Comparison of ENCODE assay signal across 18 cellular contexts in the genomic region with DNA sequence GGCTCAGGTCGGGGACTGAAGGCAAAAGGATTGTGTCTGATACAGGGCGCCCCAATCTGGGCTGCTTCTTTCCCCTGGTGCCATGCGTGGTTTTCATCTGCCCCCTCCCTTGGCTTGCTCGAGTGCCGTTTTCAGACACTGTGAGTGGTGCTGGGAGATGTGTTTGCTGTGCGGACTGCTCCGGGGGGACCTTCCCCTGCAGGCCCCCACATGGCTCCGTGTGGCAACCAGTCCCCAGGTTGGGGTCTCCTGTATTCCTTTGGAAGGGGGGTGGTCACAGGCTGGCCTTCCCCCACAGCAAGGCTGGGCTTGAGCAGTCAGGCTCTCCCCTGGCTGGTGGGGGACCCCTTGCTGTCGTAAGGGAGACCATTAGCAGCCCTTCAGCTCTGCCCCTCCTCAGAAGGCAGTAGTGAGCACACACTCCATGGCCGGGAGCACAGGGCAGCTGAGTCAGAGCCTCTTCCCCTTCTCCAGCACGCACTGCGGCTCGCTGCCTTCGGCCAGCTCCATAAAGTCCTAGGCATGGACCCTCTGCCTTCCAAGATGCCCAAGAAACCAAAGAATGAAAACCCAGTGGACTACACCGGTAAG. TPM values are rescaled to one million over a fixed set of nuclear protein-coding genes. Genes with fewer than 3 reads are reported as not detected.
DNase-seq lines count a peak whose midpoint lies in the region; ATAC-seq and TF ChIP-seq lines count a peak whose summit lies in the region.
"Had no signal": no experiment of that assay in that cellular context is flagged by ENCODE, and none has a peak within 500 bp of the region (broad histone marks: within the 10 kb centered on the region; RNA-seq: fewer than 3 reads in every experiment).

No MANE protein-coding gene starts in this region.

- H3K79me1 ChIP-seq in neuronal stem cell (ENCODE audit: low read depth, low read length) (peaks cover 36% of the 10 kb centered on the region), trophoblast cell (ENCODE audit: low read length) (no peaks in the 10 kb centered on the region)

- intact Hi-C loops in A673 (cut with micrococcal nuclease; ENCODE audit: unreplicated experiment): no loop called here

- no peaks in the 10 kb centered on the region for H3K4me1 Mint-ChIP-seq in GM23338
- no peaks in the 10 kb centered on the region for H3K4me1 Mint-ChIP-seq in central memory CD8-positive, alpha-beta T cell

- peaks cover 85% of the 10 kb centered on the region for H3K79me2 ChIP-seq in GM23338 (replicated peaks; ENCODE audit: insufficient read depth)
- no peaks in the 10 kb centered on the region for H3K79me2 ChIP-seq in trophoblast cell (ENCODE audit: control insufficient read depth, insufficient read depth, low read length, poor library complexity)

- H3K27ac ChIP-seq in A673 (ENCODE audit: low read depth, low read length, poor library complexity, severe bottlenecking) (peak overlapping the region; percentile 21), GM23338 (ENCODE audit: low read depth) (0 out of 2 replicates have a peak overlapping the region, but pooled peaks have one; percentile 55), neuronal stem cell (replicated peaks; ENCODE audit: low read length) (no peak overlapping the region), trophoblast cell (ENCODE audit: low read depth, low read length) (no peak overlapping the region)
- H3K27ac ChIP-seq: A549, BLaER1, HL-60 had no signal

- DNase-seq in A673 (ENCODE audit: low spot score): no peak
- DNase-seq in GM23338 (ENCODE audit: low spot score): no peak
- no peak for DNase-seq in central memory CD8-positive, alpha-beta T cell (ENCODE audit: low spot score in 2 of 2)
- DNase-seq in neuronal stem cell (ENCODE audit: low spot score): no peak
- DNase-seq in NCI-H345 treated with DMSO at 0.1 percent for 48 hours (lab: John Stamatoyannopoulos, UW; ENCODE audit: unreplicated experiment): no peak
- no peak for DNase-seq in activated CD4-positive, alpha-beta T cell treated with anti-CD3 and anti-CD28 coated beads, Interleukin-2, amount 50 U/mL, for 48 hours
- DNase-seq in trophoblast cell: no peak
- DNase-seq: CD8-positive, alpha-beta memory T cell; H7; MM.1S; NCI-H1092; NCI-H1436 treated with DMSO at 0.1 percent for 48 hours; NCI-H2029; NCI-H446 treated with DMSO at 0.1 percent for 48 hours had no signal

- H3K4me3 ChIP-seq in A673 (ENCODE audit: low read depth, low read length, poor library complexity, severe bottlenecking) (no peak overlapping the region), GM23338 (no peak overlapping the region), neuronal stem cell (ENCODE audit: low read length in 2 of 2) (no peak overlapping the region), trophoblast cell (ENCODE audit: low read depth, low read length) (no peak overlapping the region)
- H3K4me3 ChIP-seq: A549, BLaER1 had no signal

- no peaks in the 10 kb centered on the region for H3K9me2 ChIP-seq in GM23338 (ENCODE audit: insufficient read depth)

- ATAC-seq in GM23338: no peak
- no peak for ATAC-seq in central memory CD8-positive, alpha-beta T cell (replicated peaks; ENCODE audit: extremely low read depth, poor library complexity, severe bottlenecking)
- ATAC-seq: A549, Panc1 had no signal

- H3K4me2 ChIP-seq in GM23338: no peak overlapping the region
- H3K4me2 ChIP-seq in neuronal stem cell (ENCODE audit: insufficient read depth, low read length, poor library complexity, severe bottlenecking): no peak overlapping the region
- H3K4me2 ChIP-seq in trophoblast cell (ENCODE audit: low read length): no peak overlapping the region
- H3K4me2 ChIP-seq: A549, BLaER1 had no signal

- H3F3A ChIP-seq in GM23338 (replicated peaks; ENCODE audit: low read depth): peaks cover 79% of the 10 kb centered on the region

- H2BK12ac ChIP-seq in neuronal stem cell (ENCODE audit: low read length) (no peak overlapping the region), trophoblast cell (ENCODE audit: low read length) (no peak overlapping the region)

- no peak overlapping the region for H2BK120ac ChIP-seq in neuronal stem cell (ENCODE audit: low read depth, low read length)
- H2BK120ac ChIP-seq in trophoblast cell (ENCODE audit: insufficient read depth, low read length, poor library complexity): no peak overlapping the region

- WGBS in neuronal stem cell (ENCODE audit: extremely low coverage in 2 of 2, insufficient read length in 2 of 2, insufficient replicate concordance in 1 of 2), 2 donors: no CpG with 5 or more reads among the region's 15 CpGs
- WGBS in trophoblast cell (ENCODE audit: extremely low coverage, insufficient coverage, insufficient read length): no CpG with 5 or more reads among the region's 15 CpGs

- H2BK5ac ChIP-seq in neuronal stem cell (ENCODE audit: low read length) (no peak overlapping the region), trophoblast cell (ENCODE audit: low read depth, low read length, poor library complexity) (no peak overlapping the region)

- peaks cover 94% of the 10 kb centered on the region for H3K36me3 ChIP-seq in A673 (ENCODE audit: insufficient read depth, low read length, poor library complexity, severe bottlenecking)
- H3K36me3 ChIP-seq in GM23338 (ENCODE audit: insufficient read depth): peaks cover 93% of the 10 kb centered on the region
- peaks cover 83 to 96% of the 10 kb centered on the region in 2 donors for H3K36me3 ChIP-seq in neuronal stem cell (replicated peaks in 1 of 2; ENCODE audit: control insufficient read depth in 2 of 2, insufficient read depth in 2 of 2, low read length in 2 of 2)
- H3K36me3 ChIP-seq in trophoblast cell (ENCODE audit: control insufficient read depth in 1 of 2, insufficient read depth in 2 of 2, low read length in 2 of 2): peaks cover 78 to 87% of the 10 kb centered on the region in 2 experiments

- no peak overlapping the region for H3K9ac ChIP-seq in neuronal stem cell (ENCODE audit: low read depth, low read length, poor library complexity)
- no peak overlapping the region for H3K9ac ChIP-seq in trophoblast cell (ENCODE audit: low read length)
- H3K9ac ChIP-seq: BLaER1 had no signal

- no peak overlapping the region for H2AFZ ChIP-seq in GM23338
- no peak overlapping the region for H2AFZ ChIP-seq in neuronal stem cell (ENCODE audit: low read length)
- no peak overlapping the region for H2AFZ ChIP-seq in trophoblast cell (ENCODE audit: insufficient read depth, low read length, poor library complexity)

- BruUV-seq in A673 (replicated peaks; lab: Mats Ljungman, UMichigan): no TSS peak

- H3K27me3 Mint-ChIP-seq in GM23338 (ENCODE audit: insufficient read depth, low read depth, poor library complexity): peaks cover 25% of the 10 kb centered on the region
- H3K27me3 Mint-ChIP-seq in central memory CD8-positive, alpha-beta T cell: no peaks in the 10 kb centered on the region
- H3K27me3 Mint-ChIP-seq: CD8-positive, alpha-beta memory T cell had no signal

- H2AK5ac ChIP-seq in neuronal stem cell (ENCODE audit: low read depth, low read length) (no peak overlapping the region), trophoblast cell (ENCODE audit: low read length) (no peak overlapping the region)

- no peaks in the 10 kb centered on the region for H3K4me1 ChIP-seq in A673 (ENCODE audit: insufficient read depth, low read length, poor library complexity, severe bottlenecking)
- no peaks in the 10 kb centered on the region for H3K4me1 ChIP-seq in GM23338 (ENCODE audit: insufficient read depth)
- no peaks in the 10 kb centered on the region for H3K4me1 ChIP-seq in neuronal stem cell (ENCODE audit: control insufficient read depth in 2 of 2, insufficient read depth in 1 of 2, low read depth in 1 of 2, low read length in 2 of 2)
- no peaks in the 10 kb centered on the region for H3K4me1 ChIP-seq in trophoblast cell (ENCODE audit: control insufficient read depth in 1 of 2, insufficient read depth in 2 of 2, low read length in 2 of 2)
- H3K4me1 ChIP-seq: A549, BLaER1 had no signal

- POLR2A ChIA-PET in A673 (lab: Charles Lee; ENCODE audit: low non-redundant PET): no interaction called here

- H3K9me3 ChIP-seq in A673 (ENCODE audit: low read depth, low read length, poor library complexity, severe bottlenecking) (no peaks in the 10 kb centered on the region), neuronal stem cell (replicated peaks in 1 of 2; ENCODE audit: control insufficient read depth in 2 of 2, insufficient read depth in 1 of 2, low read depth in 1 of 2, low read length in 2 of 2) (peaks cover 0 to 2% of the 10 kb centered on the region in 2 donors), trophoblast cell (ENCODE audit: insufficient read depth, low read depth, low read length) (peaks cover 3% of the 10 kb centered on the region)
- H3K9me3 ChIP-seq: A549, BLaER1 had no signal

- peaks cover 100% of the 10 kb centered on the region for H3K36me3 Mint-ChIP-seq in GM23338 (ENCODE audit: low read depth)
- peaks cover 92% of the 10 kb centered on the region for H3K36me3 Mint-ChIP-seq in central memory CD8-positive, alpha-beta T cell (ENCODE audit: insufficient read depth)

- no peak overlapping the region; the same call in 1 of the 2 replicates for H3K27ac Mint-ChIP-seq in GM23338
- peak overlapping the region; percentile 71 for H3K27ac Mint-ChIP-seq in central memory CD8-positive, alpha-beta T cell (ENCODE audit: low read depth)

- H3K14ac ChIP-seq in neuronal stem cell (ENCODE audit: low read length) (no peak overlapping the region), trophoblast cell (ENCODE audit: low read length) (no peak overlapping the region)

- H3K27me3 ChIP-seq in A673 (replicated peaks; ENCODE audit: insufficient read depth, low read depth, low read length, poor library complexity) (no peaks in the 10 kb centered on the region), GM23338 (ENCODE audit: insufficient read depth) (no peaks in the 10 kb centered on the region), neuronal stem cell (ENCODE audit: control insufficient read depth in 3 of 3, insufficient read depth in 3 of 3, low read depth in 1 of 3, low read length in 3 of 3) (no peaks in the 10 kb centered on the region), trophoblast cell (ENCODE audit: insufficient read depth, low read length) (no peaks in the 10 kb centered on the region)
- H3K27me3 ChIP-seq: BLaER1 had no signal

- TF ChIP-seq CTCF in A673 (conservative IDR thresholded peaks at IDR 0.05; ENCODE audit: low read depth, low read length): no peak
- TF ChIP-seq CTCF in GM23338 (conservative IDR thresholded peaks at IDR 0.05; ENCODE audit: low read depth in 2 of 2): no peak

- peak overlapping the region; percentile 2 for H3K23ac ChIP-seq in neuronal stem cell (ENCODE audit: low read depth, low read length, poor library complexity)
- no peak overlapping the region for H3K23ac ChIP-seq in trophoblast cell (ENCODE audit: low read length)

- peaks cover 67% of the 10 kb centered on the region for H4K20me1 ChIP-seq in GM23338 (replicated peaks; ENCODE audit: insufficient read depth)

- no peak overlapping the region for H4K8ac ChIP-seq in neuronal stem cell (ENCODE audit: low read depth, low read length)
- no peak overlapping the region for H4K8ac ChIP-seq in trophoblast cell (ENCODE audit: low read depth, low read length)

- H2BK15ac ChIP-seq in neuronal stem cell (ENCODE audit: low read length): no peak overlapping the region

- no peak overlapping the region for H4K91ac ChIP-seq in neuronal stem cell (ENCODE audit: low read depth, low read length, poor library complexity)
- no peak overlapping the region for H4K91ac ChIP-seq in trophoblast cell (ENCODE audit: low read depth, low read length)

- peaks cover 2% of the 10 kb centered on the region; the same call in 1 of the 3 replicates for H3K9me3 Mint-ChIP-seq in GM23338
- H3K9me3 Mint-ChIP-seq in central memory CD8-positive, alpha-beta T cell: no peaks in the 10 kb centered on the region
- H3K9me3 Mint-ChIP-seq: CD8-positive, alpha-beta memory T cell had no signal

- no peak overlapping the region for H3K18ac ChIP-seq in neuronal stem cell (ENCODE audit: low read length)
- H3K18ac ChIP-seq in trophoblast cell (ENCODE audit: low read length): no peak overlapping the region

- CTCF ChIA-PET in A673 (lab: Charles Lee): interaction anchor here (0.6 kb wide), 1 partner anchor 259 kb away, joined by 8 read pairs; no protein-coding TSS in a partner anchor

- H3K4me3 Mint-ChIP-seq in GM23338: no peak overlapping the region
- H3K4me3 Mint-ChIP-seq in central memory CD8-positive, alpha-beta T cell: no peak overlapping the region
- H3K4me3 Mint-ChIP-seq: CD8-positive, alpha-beta memory T cell had no signal

- no peak overlapping the region for H4K12ac ChIP-seq in trophoblast cell (ENCODE audit: low read depth, low read length)

- H3K4ac ChIP-seq in neuronal stem cell (ENCODE audit: low read length) (no peak overlapping the region), trophoblast cell (ENCODE audit: low read depth, low read length) (no peak overlapping the region)

RNA-seq across cellular contexts. Expression of a gene that starts 20.6 kb away (rescaled TPM):
- 82.4 and 89.6 TPM in 2 replicates for total RNA-seq in A673 (2021)
- total RNA-seq in GM23338 (2014; rRNA removed; shearing (Covaris generic)): 54.5 and 61.2 TPM in 2 replicates
- 77.4 and 83.5 TPM in 2 replicates for polyA plus RNA-seq in GM23338 (2016; fragmentation: Nextera tagmentation; extraction: Ambion mirVana)
- 17.9 TPM for polyA plus RNA-seq in neuronal stem cell (2013, experiment 1 of 2)
- 16.9 TPM for polyA plus RNA-seq in neuronal stem cell (2013, experiment 2 of 2)
- polyA plus RNA-seq in trophoblast cell (2013): 8.4 and 8.7 TPM in 2 replicates

RNA-seq across cellular contexts. Expression of a gene that starts 26.5 kb away (rescaled TPM):
- 665 and 683 TPM in 2 replicates for total RNA-seq in A673 (2021)
- total RNA-seq in GM23338 (2014; rRNA removed; shearing (Covaris generic)): 544 and 573 TPM in 2 replicates
- 616 and 625 TPM in 2 replicates for polyA plus RNA-seq in GM23338 (2016; fragmentation: Nextera tagmentation; extraction: Ambion mirVana)
- 416 TPM for polyA plus RNA-seq in neuronal stem cell (2013, experiment 1 of 2)
- 418 TPM for polyA plus RNA-seq in neuronal stem cell (2013, experiment 2 of 2)
- polyA plus RNA-seq in trophoblast cell (2013): 200 and 209 TPM in 2 replicates

RNA-seq across cellular contexts. Expression of a gene that starts 37.2 kb away (rescaled TPM):
- total RNA-seq in A673 (2021): 143 and 155 TPM in 2 replicates
- total RNA-seq in GM23338 (2014; rRNA removed; shearing (Covaris generic)): 107 and 138 TPM in 2 replicates
- polyA plus RNA-seq in GM23338 (2016; fragmentation: Nextera tagmentation; extraction: Ambion mirVana): 40.0 and 40.7 TPM in 2 replicates
- polyA plus RNA-seq in neuronal stem cell (2013, experiment 1 of 2): 49.9 TPM
- 49.9 TPM for polyA plus RNA-seq in neuronal stem cell (2013, experiment 2 of 2)
- polyA plus RNA-seq in trophoblast cell (2013): 95.3 and 98.4 TPM in 2 replicates

RNA-seq across cellular contexts. Expression of a gene that starts 55.3 kb away (rescaled TPM):
- 35.4 and 52.2 TPM in 2 replicates for total RNA-seq in A673 (2021)
- 62.2 and 65.0 TPM in 2 replicates for total RNA-seq in GM23338 (2014; rRNA removed; shearing (Covaris generic))
- 41.2 and 43.2 TPM in 2 replicates for polyA plus RNA-seq in GM23338 (2016; fragmentation: Nextera tagmentation; extraction: Ambion mirVana)
- 86.1 TPM for polyA plus RNA-seq in neuronal stem cell (2013, experiment 1 of 2)
- polyA plus RNA-seq in neuronal stem cell (2013, experiment 2 of 2): 84.2 TPM
- polyA plus RNA-seq in trophoblast cell (2013): 232 and 244 TPM in 2 replicates

Comparison
In these comparisons a context has a peak if more than half of its experiments do, and no peak if none do; other contexts are left out.
1. H3K27ac ChIP-seq: peak in A673 (single experiment) and GM23338 (single experiment); none in neuronal stem cell (single experiment) and trophoblast cell (single experiment).